Comparison of ENCODE assay signal across 25 cellular contexts in genomic region chr12:124123432-124124015, GRCh38.
"Had no signal": no experiment of that assay in that cellular context is flagged by ENCODE, and none has a peak within 500 bp of the region (broad histone marks: within the 10 kb centered on the region; RNA-seq: fewer than 3 reads in every experiment).

No MANE protein-coding gene starts in this region.

- H3K27me3 ChIP-seq: esophagus muscularis mucosa, right atrium auricular region, tibial nerve had no signal

- H2AFZ ChIP-seq: parathyroid adenoma had no signal

- H3K4me1 ChIP-seq: esophagus muscularis mucosa, left ventricle myocardium inferior, parathyroid adenoma, right atrium auricular region, spleen had no signal

- H3K36me3 ChIP-seq: esophagus muscularis mucosa, left ventricle myocardium inferior, right atrium auricular region, spleen, tibial nerve, WERI-Rb-1 had no signal

- H3K27ac ChIP-seq: esophagus muscularis mucosa, left ventricle myocardium inferior, parathyroid adenoma, right atrium auricular region, spleen, tibial nerve had no signal

- H3K4me3 ChIP-seq: esophagus muscularis mucosa, left ventricle myocardium inferior, lung, right atrium auricular region, spleen, tibial nerve had no signal

- DNase-seq: activated CD4-positive, alpha-beta T cell treated with anti-CD3 and anti-CD28 coated beads for 48 hours; activated CD4-positive, alpha-beta T cell treated with anti-CD3 and anti-CD28 coated beads, Interleukin-2, amount 50 U/mL, for 48 hours; activated CD8-positive, alpha-beta memory T cell treated with anti-CD3 and anti-CD28 coated beads for 24 hours; activated gamma-delta T cell; activated naive CD4-positive, alpha-beta T cell treated with anti-CD3 and anti-CD28 coated beads, Interleukin-2, amount 10 ng/mL, durations not matched to agents 7 days and 5 days; activated naive CD8-positive, alpha-beta T cell treated with anti-CD3 and anti-CD28 coated beads, Interleukin-2, amount 10 ng/mL, durations not matched to agents 7 days and 5 days; amniotic stem cell; foreskin melanocyte; islet precursor cell; left ventricle myocardium inferior; midbrain; naive thymus-derived CD8-positive, alpha-beta T cell; occipital lobe; spleen; stimulated activated naive CD4-positive, alpha-beta T cell; T-helper 17 cell; T1000; WERI-Rb-1 had no signal

- H3K9ac ChIP-seq: parathyroid adenoma had no signal

- H3K79me2 ChIP-seq: parathyroid adenoma had no signal

- H3K9me3 ChIP-seq: esophagus muscularis mucosa, left ventricle myocardium inferior, right atrium auricular region, spleen, tibial nerve had no signal

- ATAC-seq: activated CD4-positive, CD25-positive, alpha-beta regulatory T cell treated with anti-CD3 and anti-CD28 coated beads, Interleukin-2, amount 50 U/mL, for 24 hours; naive thymus-derived CD8-positive, alpha-beta T cell; T-helper 17 cell had no signal

- FAIRE-seq: bronchial epithelial cell had no signal
